8 cellular contexts compared by ENCODE assay signal in genomic region chr16:83113317-83113716, GRCh38.
DNase-seq lines count a peak whose midpoint lies in the region; ATAC-seq and TF ChIP-seq lines count a peak whose summit lies in the region.
"Had no signal": no experiment of that assay in that cellular context is flagged by ENCODE, and none has a peak within 500 bp of the region (broad histone marks: within the 10 kb centered on the region; RNA-seq: fewer than 3 reads in every experiment).

No MANE protein-coding gene starts in this region.

- intact Hi-C loops in esophagus squamous epithelium (cut with DNase I), result no loop called here

- 49 to 55% methylated on average over 7 of the region's 7 CpGs for WGBS in esophagus squamous epithelium, 2 donors

- H3K4me3 ChIP-seq in esophagus squamous epithelium, result no peak overlapping the region
- H3K4me3 ChIP-seq: thoracic aorta had no signal

- H3K36me3 Mint-ChIP-seq in osteocyte (ENCODE audit: unreplicated experiment), result no peaks in the 10 kb centered on the region

- H3K27me3 Mint-ChIP-seq in osteocyte (ENCODE audit: unreplicated experiment), result no peaks in the 10 kb centered on the region

- no peak overlapping the region for H3K4me3 Mint-ChIP-seq in osteocyte (ENCODE audit: unreplicated experiment)

- no peaks in the 10 kb centered on the region for H3K9me3 Mint-ChIP-seq in osteocyte (ENCODE audit: unreplicated experiment)

- no peak overlapping the region for H3K27ac ChIP-seq in esophagus squamous epithelium
- H3K27ac ChIP-seq: thoracic aorta had no signal

- no peaks in the 10 kb centered on the region for H3K9me3 ChIP-seq in esophagus squamous epithelium
- H3K9me3 ChIP-seq: thoracic aorta had no signal

- TF ChIP-seq POLR2A in esophagus squamous epithelium (IDR thresholded peaks at IDR 0.05), result no peak

- H3K4me1 ChIP-seq in esophagus squamous epithelium, result no peaks in the 10 kb centered on the region

- peak; percentile 10 for DNase-seq in NCI-H524 treated with DMSO at 0.1 percent for 48 hours (lab: John Stamatoyannopoulos, UW)
- DNase-seq in esophagus squamous epithelium (lab: John Stamatoyannopoulos, UW), result no peak
- no peak for DNase-seq in osteocyte (ENCODE audit: extremely low spot score, unreplicated experiment)
- no peak for DNase-seq in UCSD-AML1 (lab: John Stamatoyannopoulos, UW; ENCODE audit: unreplicated experiment)

- no peak for ATAC-seq in HG02870 (IDR thresholded peaks at IDR 0.05; ENCODE audit: unreplicated experiment)
- no peak for ATAC-seq in HG02588 (IDR thresholded peaks at IDR 0.05; ENCODE audit: unreplicated experiment)

- peak; percentile 54 for TF ChIP-seq CTCF in GM12872 (IDR thresholded peaks at IDR 0.05; ENCODE audit: insufficient read depth, low read depth, low read length)
- peak in 4 of 6 experiments; percentile 16 to 45 (median 31) for TF ChIP-seq CTCF in esophagus squamous epithelium (IDR thresholded peaks at IDR 0.05)
- TF ChIP-seq CTCF in osteocyte (IDR thresholded peaks at IDR 0.05), result peak; percentile 66

- no peaks in the 10 kb centered on the region for H3K27me3 ChIP-seq in esophagus squamous epithelium

- H3K4me1 Mint-ChIP-seq in osteocyte (ENCODE audit: unreplicated experiment), result peaks cover 3% of the 10 kb centered on the region

- no peak overlapping the region for H3K27ac Mint-ChIP-seq in osteocyte (ENCODE audit: unreplicated experiment)

- H3K36me3 ChIP-seq in esophagus squamous epithelium, result no peaks in the 10 kb centered on the region
- H3K36me3 ChIP-seq: thoracic aorta had no signal
